Comparison of ENCODE assay signal across 14 cellular contexts in the genomic region with DNA sequence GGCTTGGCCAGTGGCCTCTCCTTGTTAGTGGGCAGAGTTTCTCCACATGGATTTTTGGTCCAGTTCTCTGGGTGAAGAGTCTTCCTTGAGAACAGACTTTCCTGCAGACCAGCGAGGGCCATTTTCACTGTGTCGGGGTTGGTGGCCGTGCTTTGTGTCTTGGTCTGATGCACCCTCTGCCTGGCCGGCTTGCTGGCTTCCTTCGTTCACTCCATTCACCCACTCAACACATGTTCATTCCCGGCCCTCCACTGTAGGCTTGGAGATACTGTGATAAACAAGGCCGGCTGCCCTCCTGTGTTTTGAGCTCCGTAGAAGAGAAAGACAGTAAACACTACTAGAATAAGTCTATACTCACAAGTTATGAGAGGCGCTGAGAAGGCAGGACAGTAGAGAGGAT.
DNase-seq lines count a peak whose midpoint lies in the region; ATAC-seq and TF ChIP-seq lines count a peak whose summit lies in the region.
"Had no signal": no experiment of that assay in that cellular context is flagged by ENCODE, and none has a peak within 500 bp of the region (broad histone marks: within the 10 kb centered on the region; RNA-seq: fewer than 3 reads in every experiment).

No MANE protein-coding gene starts in this region.

- no peaks in the 10 kb centered on the region for H3K27me3 ChIP-seq in BLaER1 treated with 17β-estradiol and CSF1 and Interleukin-3, amounts not matched to agents 10 nM and 100 nM
- no peaks in the 10 kb centered on the region for H3K27me3 ChIP-seq in gastrocnemius medialis

- H3K9ac ChIP-seq in BLaER1 treated with 17β-estradiol and CSF1 and Interleukin-3, amounts not matched to agents 10 nM and 100 nM = peak overlapping the region in 4 of 11 experiments; percentile 77 to 84 (median 82); a peak in 8 of 22 replicates

- H3K4me3 ChIP-seq in BLaER1 treated with 17β-estradiol and CSF1 and Interleukin-3, amounts not matched to agents 10 nM and 100 nM = peak overlapping the region in 5 of 10 experiments; percentile 59 to 77 (median 68); a peak in 10 of 20 replicates
- no peak overlapping the region for H3K4me3 ChIP-seq in gastrocnemius medialis
- H3K4me3 ChIP-seq: HAP-1 had no signal

- H3K4me1 Mint-ChIP-seq in WTC11 (peaks cover 30% of the 10 kb centered on the region), neural crest cell (peaks cover 70% of the 10 kb centered on the region)
- H3K4me1 Mint-ChIP-seq: B cell had no signal

- peak overlapping the region in 9 of 11 experiments; percentile 86 to 100 (median 95); a peak in 18 of 22 replicates for H3K4me2 ChIP-seq in BLaER1 treated with 17β-estradiol and CSF1 and Interleukin-3, amounts not matched to agents 10 nM and 100 nM

- TF ChIP-seq POLR2A in gastrocnemius medialis (IDR thresholded peaks at IDR 0.05) = no peak

- H3K36me3 ChIP-seq in BLaER1 treated with 17β-estradiol and CSF1 and Interleukin-3, amounts not matched to agents 10 nM and 100 nM = peaks cover 0 to 51% (median 27%) of the 10 kb centered on the region in 11 experiments; a peak in 14 of 22 replicates
- H3K36me3 ChIP-seq in gastrocnemius medialis = peaks cover 0 to 17% of the 10 kb centered on the region in 2 donors
- H3K36me3 ChIP-seq: HAP-1 had no signal

- H4K20me1 ChIP-seq in BLaER1 treated with 17β-estradiol and CSF1 and Interleukin-3, amounts not matched to agents 10 nM and 100 nM = peaks cover 0 to 51% (median 0%) of the 10 kb centered on the region in 11 experiments; a peak in 3 of 22 replicates

- no peak for ATAC-seq in WTC11
- ATAC-seq in gastrocnemius medialis = no peak
- no peak for ATAC-seq in GM21423 (IDR thresholded peaks at IDR 0.05; ENCODE audit: unreplicated experiment)

- no peak for DNase-seq in WTC11 (ENCODE audit: low spot score)
- DNase-seq in neural crest cell (ENCODE audit: low read depth, low spot score) = no peak
- DNase-seq in gastrocnemius medialis = no peak
- no peak for DNase-seq in HPDE6-E6E7 (ENCODE audit: extremely low spot score)
- DNase-seq in NCI-H446 treated with DMSO at 0.1 percent for 48 hours (lab: John Stamatoyannopoulos, UW) = no peak
- DNase-seq: Caco-2; CD4-positive, alpha-beta T cell; DMS79; GDM1 had no signal

- POLR2A ChIA-PET in WTC11 (lab: Charles Lee) = no interaction called here

- H3K36me3 Mint-ChIP-seq in WTC11 = peaks cover 24% of the 10 kb centered on the region
- H3K36me3 Mint-ChIP-seq in neural crest cell (ENCODE audit: low read depth) = peaks cover 12% of the 10 kb centered on the region

- H3K27ac ChIP-seq in BLaER1 treated with 17β-estradiol and CSF1 and Interleukin-3, amounts not matched to agents 10 nM and 100 nM = peak overlapping the region in 4 of 11 experiments; percentile 77 to 90 (median 80); a peak in 6 of 22 replicates
- peak overlapping the region; percentile 47 to 95 (median 78) for H3K27ac ChIP-seq in gastrocnemius medialis
- H3K27ac ChIP-seq: C4-2B had no signal

- H3K9me3 Mint-ChIP-seq in WTC11 = no peaks in the 10 kb centered on the region
- H3K9me3 Mint-ChIP-seq in neural crest cell = no peaks in the 10 kb centered on the region
- H3K9me3 Mint-ChIP-seq: CD4-positive, alpha-beta T cell had no signal

- H3K27me3 Mint-ChIP-seq in WTC11 (ENCODE audit: low read depth) (no peaks in the 10 kb centered on the region), neural crest cell (ENCODE audit: low read depth) (no peaks in the 10 kb centered on the region)

- H3K4me3 Mint-ChIP-seq in WTC11 (no peak overlapping the region), neural crest cell (no peak overlapping the region)
- H3K4me3 Mint-ChIP-seq: B cell; CD4-positive, alpha-beta T cell had no signal

- peaks cover 26 to 99% (median 85%) of the 10 kb centered on the region in 10 experiments for H3K4me1 ChIP-seq in BLaER1 treated with 17β-estradiol and CSF1 and Interleukin-3, amounts not matched to agents 10 nM and 100 nM
- peaks cover 28 to 34% of the 10 kb centered on the region in 2 donors for H3K4me1 ChIP-seq in gastrocnemius medialis
- H3K4me1 ChIP-seq: Caco-2, HAP-1 had no signal

- in situ Hi-C loops in gastrocnemius medialis (cut with MboI; ENCODE audit: low sequenced_read_pairs in 4 of 4) = no loop called here

- TF ChIP-seq CTCF in WTC11 (IDR thresholded peaks at IDR 0.05) (no peak), neural crest cell (conservative IDR thresholded peaks at IDR 0.05) (no peak), gastrocnemius medialis (IDR thresholded peaks at IDR 0.05 in 4 of 5, conservative IDR thresholded peaks at IDR 0.05 in 1 of 5) (no peak)

- intact Hi-C loops in gastrocnemius medialis (cut with DNase I; ENCODE audit: low total_unique reads) = no loop called here

- H3K27ac Mint-ChIP-seq in WTC11 (peak overlapping the region; percentile 81), neural crest cell (ENCODE audit: unreplicated experiment) (peak overlapping the region; percentile 52)
- H3K27ac Mint-ChIP-seq: B cell; CD4-positive, alpha-beta T cell had no signal

- CTCF ChIA-PET in WTC11 (lab: Charles Lee) = no interaction called here

- H3K9me3 ChIP-seq in BLaER1 treated with 17β-estradiol and CSF1 and Interleukin-3, amounts not matched to agents 10 nM and 100 nM (replicated peaks in 1 of 11) = no peaks in the 10 kb centered on the region
- H3K9me3 ChIP-seq in gastrocnemius medialis = no peaks in the 10 kb centered on the region
- H3K9me3 ChIP-seq: Caco-2, HAP-1 had no signal

TF ChIP-seq in WTC11, 78 proteins besides CTCF, POLR2A, EP300 and RAD21 (continues in another document):
- TF ChIP-seq NFE2L1 (CRISPR knock-in tag; IDR thresholded peaks at IDR 0.05) (no peak), EMX1 (CRISPR knock-in tag; IDR thresholded peaks at IDR 0.05) (no peak), E2F1 (CRISPR knock-in tag; IDR thresholded peaks at IDR 0.05) (no peak), NR2C2 (CRISPR knock-in tag; IDR thresholded peaks at IDR 0.05) (no peak), FOXJ3 (CRISPR knock-in tag; IDR thresholded peaks at IDR 0.05; ENCODE audit: borderline replicate concordance) (no peak), GTF2I (CRISPR knock-in tag; conservative IDR thresholded peaks at IDR 0.05) (no peak), ZNF512 (CRISPR knock-in tag; IDR thresholded peaks at IDR 0.05; ENCODE audit: borderline replicate concordance) (no peak), CREB1 (CRISPR knock-in tag; IDR thresholded peaks at IDR 0.05) (no peak), ARID4B (CRISPR knock-in tag; IDR thresholded peaks at IDR 0.05; ENCODE audit: borderline replicate concordance) (no peak)
